In the genomic region with DNA sequence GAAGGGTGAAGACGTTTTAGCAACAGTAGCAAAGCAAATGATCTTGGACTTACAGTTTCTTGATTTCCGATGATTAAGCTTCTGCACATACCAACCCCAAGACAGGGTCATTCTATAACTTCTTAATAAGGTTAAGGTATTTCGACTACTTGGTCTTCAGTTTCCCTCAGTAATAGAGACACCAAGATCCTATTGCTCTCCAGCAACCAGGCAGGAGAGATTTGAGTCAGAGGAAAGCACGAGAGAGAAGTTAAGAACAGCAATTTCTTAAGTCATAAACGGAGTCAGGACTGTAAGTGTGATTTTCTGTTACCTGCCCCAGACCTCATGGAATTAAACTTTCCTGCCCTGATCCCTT, we compare ENCODE assay signal across 8 cellular contexts.
DNase-seq lines count a peak whose midpoint lies in the region; ATAC-seq and TF ChIP-seq lines count a peak whose summit lies in the region.
"Had no signal": no experiment of that assay in that cellular context is flagged by ENCODE, and none has a peak within 500 bp of the region (broad histone marks: within the 10 kb centered on the region; RNA-seq: fewer than 3 reads in every experiment).

No MANE protein-coding gene starts in this region.

- H3K4me3 ChIP-seq in esophagus squamous epithelium (peak overlapping the region in 3 of 4 donors; percentile 44 to 63 (median 45)), stomach (peak overlapping the region in 3 of 4 donors; percentile 42 to 44 (median 44))
- H3K4me3 ChIP-seq: K562 had no signal

- TF ChIP-seq POLR2A in esophagus squamous epithelium (IDR thresholded peaks at IDR 0.05): no peak
- no peak for TF ChIP-seq POLR2A in stomach (IDR thresholded peaks at IDR 0.05)

- 28 to 39% methylated on average over 5 of the region's 5 CpGs for WGBS in esophagus squamous epithelium, 2 donors
- 37 to 44% (median 42%) methylated on average over 5 of the region's 5 CpGs for WGBS in stomach, 5 donors

- TF ChIP-seq CTCF in esophagus squamous epithelium (IDR thresholded peaks at IDR 0.05): no peak
- TF ChIP-seq CTCF in stomach (IDR thresholded peaks at IDR 0.05): no peak

- H3K36me3 ChIP-seq in esophagus squamous epithelium: no peaks in the 10 kb centered on the region
- no peaks in the 10 kb centered on the region for H3K36me3 ChIP-seq in stomach

- H3K9me3 ChIP-seq in esophagus squamous epithelium (no peaks in the 10 kb centered on the region), stomach (peaks cover 0 to 4% (median 0%) of the 10 kb centered on the region in 4 donors)

- no peak for DNase-seq in esophagus squamous epithelium (lab: John Stamatoyannopoulos, UW)
- no peak for DNase-seq in stomach
- DNase-seq in activated CD8-positive, alpha-beta memory T cell treated with anti-CD3 and anti-CD28 coated beads, Interleukin-2, amount 50 U/mL, for 4 hours: no peak
- no peak for DNase-seq in NCI-H2196 (lab: John Stamatoyannopoulos, UW; ENCODE audit: unreplicated experiment)

- intact Hi-C loops in esophagus squamous epithelium (cut with DNase I): no loop called here
- intact Hi-C loops in stomach (cut with DNase I; ENCODE audit: low total_unique reads): no loop called here

- H3K27ac ChIP-seq in esophagus squamous epithelium (peak overlapping the region; percentile 69 to 92 (median 84)), stomach (peak overlapping the region; percentile 81 to 94 (median 89))

- ATAC-seq in GM19463 (IDR thresholded peaks at IDR 0.05; ENCODE audit: unreplicated experiment) (peak; percentile 20), HG03354 (IDR thresholded peaks at IDR 0.05; ENCODE audit: poor library complexity, severe bottlenecking, unreplicated experiment) (peak; percentile 29), GM21737 (IDR thresholded peaks at IDR 0.05; ENCODE audit: unreplicated experiment) (no peak)

- H3K27me3 ChIP-seq in esophagus squamous epithelium (peaks cover 0 to 4% (median 0%) of the 10 kb centered on the region in 4 donors), stomach (peaks cover 0 to 4% (median 0%) of the 10 kb centered on the region in 3 donors)

- no peak for TF ChIP-seq EP300 in stomach (IDR thresholded peaks at IDR 0.05)

- H3K4me1 ChIP-seq in esophagus squamous epithelium (peaks cover 9 to 17% (median 12%) of the 10 kb centered on the region in 3 donors), stomach (peaks cover 8 to 21% (median 16%) of the 10 kb centered on the region in 4 donors)
